In genomic region chr10:75051308-75051707, GRCh38 we compare ENCODE assay signal across 25 cellular contexts.
"Had no signal": no experiment of that assay in that cellular context is flagged by ENCODE, and none has a peak within 500 bp of the region (broad histone marks: within the 10 kb centered on the region; RNA-seq: fewer than 3 reads in every experiment).

No MANE protein-coding gene starts in this region.

- H3K27me3 ChIP-seq: MG63, Peyer's patch had no signal

- H3K27me3 Mint-ChIP-seq: activated CD4-positive, alpha-beta T cell treated with anti-CD3 and anti-CD28 coated beads for 36 hours; activated CD8-positive, alpha-beta T cell treated with anti-CD3 and anti-CD28 coated beads for 36 hours; activated naive CD4-positive, alpha-beta T cell treated with anti-CD3 and anti-CD28 coated beads, Interleukin-2, amount 50 U/mL, for 24 hours; T-cell had no signal

- H3K36me3 Mint-ChIP-seq: activated naive CD4-positive, alpha-beta T cell treated with anti-CD3 and anti-CD28 coated beads, Interleukin-2, amount 50 U/mL, for 24 hours; T-cell had no signal

- H3K9me3 ChIP-seq: MG63, Peyer's patch had no signal

- H3K27ac Mint-ChIP-seq: activated CD4-positive, alpha-beta T cell treated with anti-CD3 and anti-CD28 coated beads for 36 hours; activated CD8-positive, alpha-beta T cell treated with anti-CD3 and anti-CD28 coated beads for 36 hours; activated naive CD4-positive, alpha-beta T cell treated with anti-CD3 and anti-CD28 coated beads, Interleukin-2, amount 50 U/mL, for 24 hours; activated T-helper 1 cell treated with anti-CD3 and anti-CD28 coated beads, Interleukin-12 subunit alpha, Interleukin-12 subunit beta, Interleukin-2, Interleukin-4 antibody, amounts not matched to agents 30 ng/mL and 10 ng/mL and 1 ng/mL, durations not matched to agents 14 hours and 24 hours and 36 hours; T-cell had no signal

- H3K4me1 Mint-ChIP-seq: activated naive CD4-positive, alpha-beta T cell treated with anti-CD3 and anti-CD28 coated beads, Interleukin-2, amount 50 U/mL, for 24 hours; T-cell had no signal

- H3K36me3 ChIP-seq: MG63, Peyer's patch had no signal

- H3K27ac ChIP-seq: Peyer's patch, RWPE1, SK-N-MC, VCaP had no signal

- H3K4me3 Mint-ChIP-seq: activated CD4-positive, alpha-beta T cell treated with anti-CD3 and anti-CD28 coated beads for 36 hours; activated CD8-positive, alpha-beta T cell treated with anti-CD3 and anti-CD28 coated beads for 36 hours; activated naive CD4-positive, alpha-beta T cell treated with anti-CD3 and anti-CD28 coated beads, Interleukin-2, amount 50 U/mL, for 24 hours; activated T-helper 1 cell treated with anti-CD3 and anti-CD28 coated beads, Interleukin-12 subunit alpha, Interleukin-12 subunit beta, Interleukin-2, Interleukin-4 antibody, amounts not matched to agents 30 ng/mL and 10 ng/mL and 1 ng/mL, durations not matched to agents 14 hours and 24 hours and 36 hours; T-cell had no signal

- ATAC-seq: activated CD4-positive, alpha-beta T cell treated with anti-CD3 and anti-CD28 coated beads for 36 hours; activated CD8-positive, alpha-beta T cell treated with anti-CD3 and anti-CD28 coated beads for 36 hours; T-cell had no signal

- DNase-seq: activated CD4-positive, alpha-beta T cell treated with anti-CD3 and anti-CD28 coated beads for 36 hours; activated CD4-positive, alpha-beta T cell treated with anti-CD3 and anti-CD28 coated beads, Interleukin-2, amount 50 U/mL, for 1 hour; activated CD8-positive, alpha-beta T cell treated with anti-CD3 and anti-CD28 coated beads for 36 hours; activated effector memory CD4-positive, alpha-beta T cell treated with Interleukin-2 at 50 U/mL for 16 hours; activated naive CD4-positive, alpha-beta T cell; activated T-cell treated with anti-CD3 and anti-CD28 coated beads, Interleukin-2, amount 50 U/mL, for 1 hour; amygdala; caudate nucleus; MG63; MV-4-11; NCI-H1092 treated with DMSO at 0.1 percent for 48 hours; NCI-H1417 treated with DMSO at 0.1 percent for 48 hours; NCI-H1694; NCI-H2029; NCI-H2107; NCI-H446; NCI-H524; Peyer's patch; SHP77 treated with DMSO at 0.1 percent for 48 hours had no signal

- H3K9me3 Mint-ChIP-seq: activated CD8-positive, alpha-beta T cell treated with anti-CD3 and anti-CD28 coated beads for 36 hours; activated naive CD4-positive, alpha-beta T cell treated with anti-CD3 and anti-CD28 coated beads, Interleukin-2, amount 50 U/mL, for 24 hours; activated T-helper 1 cell treated with anti-CD3 and anti-CD28 coated beads, Interleukin-12 subunit alpha, Interleukin-12 subunit beta, Interleukin-2, Interleukin-4 antibody, amounts not matched to agents 30 ng/mL and 10 ng/mL and 1 ng/mL, durations not matched to agents 14 hours and 24 hours and 36 hours; T-cell had no signal

- H3K4me3 ChIP-seq: MG63, Peyer's patch, SK-N-MC had no signal

- H3K4me1 ChIP-seq: Peyer's patch had no signal
